In genomic region chr1:233233508-233234040, GRCh38 we compare ENCODE assay signal across 16 cellular contexts.
"Had no signal": no experiment of that assay in that cellular context is flagged by ENCODE, and none has a peak within 500 bp of the region (broad histone marks: within the 10 kb centered on the region; RNA-seq: fewer than 3 reads in every experiment).

No MANE protein-coding gene starts in this region.

- H3K4me1 ChIP-seq: uterus had no signal

- H3K27me3 Mint-ChIP-seq: naive thymus-derived CD8-positive, alpha-beta T cell; type B pancreatic cell had no signal

- H3K4me1 Mint-ChIP-seq: naive thymus-derived CD8-positive, alpha-beta T cell had no signal

- H3K4me3 Mint-ChIP-seq: naive thymus-derived CD8-positive, alpha-beta T cell; type B pancreatic cell had no signal

- ATAC-seq: left cardiac atrium; naive thymus-derived CD8-positive, alpha-beta T cell; right cardiac atrium had no signal

- H3K36me3 ChIP-seq: uterus had no signal

- H3K9me3 Mint-ChIP-seq: naive thymus-derived CD8-positive, alpha-beta T cell; type B pancreatic cell had no signal

- H3K27ac Mint-ChIP-seq: type B pancreatic cell had no signal

- H3K4me3 ChIP-seq: uterus had no signal

- H3K27me3 ChIP-seq: uterus had no signal

- H3K27ac ChIP-seq: uterus had no signal

- DNase-seq: activated CD4-positive, alpha-beta T cell treated with anti-CD3 and anti-CD28 coated beads for 4 hours; activated CD4-positive, alpha-beta T cell treated with anti-CD3 and anti-CD28 coated beads, Interleukin-2, amount 50 U/mL, for 4 hours; activated gamma-delta T cell treated with Interleukin-2 at 50 U/mL for 16 hours; activated naive CD4-positive, alpha-beta T cell treated with anti-CD3 and anti-CD28 coated beads, Interleukin-2, amount 50 U/mL, for 16 hours; activated T-cell treated with anti-CD3 and anti-CD28 coated beads for 4 hours; amygdala; central memory CD4-positive, alpha-beta T cell; dermis blood vessel endothelial cell; effector CD4-positive, alpha-beta T cell; left cardiac atrium; naive thymus-derived CD8-positive, alpha-beta T cell; posterior cingulate gyrus; right cardiac atrium; stimulated activated naive CD4-positive, alpha-beta T cell treated with Interleukin-2 at 50 U/mL for 16 hours; uterus had no signal
